Comparison of ENCODE assay signal across 1 cellular context in the genomic region with DNA sequence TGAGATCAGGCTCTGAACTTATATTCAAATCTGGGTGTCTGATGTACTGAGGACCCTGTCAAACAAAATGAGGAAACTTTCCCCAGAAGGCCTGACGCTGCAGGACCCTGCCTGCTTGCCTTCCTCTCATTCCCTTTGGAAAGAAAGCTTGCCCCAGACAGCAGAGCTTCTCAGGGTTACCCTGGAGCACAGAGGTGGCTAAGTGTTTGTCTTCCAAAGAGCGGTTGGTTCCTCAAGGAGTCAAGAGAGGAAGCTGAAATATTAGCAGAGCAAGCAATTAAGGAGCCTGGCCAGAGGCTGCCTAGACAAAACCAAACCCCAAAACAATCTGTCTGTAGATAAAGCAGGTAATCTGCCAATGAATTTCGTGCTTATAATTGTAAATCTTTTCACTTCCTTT.
TF ChIP-seq lines count a peak whose summit lies in the region.

No MANE protein-coding gene starts in this region.

TF ChIP-seq in WTC11, 78 proteins besides CTCF, POLR2A, EP300 and RAD21 (continued from another document):
- TF ChIP-seq, protein P1, sequence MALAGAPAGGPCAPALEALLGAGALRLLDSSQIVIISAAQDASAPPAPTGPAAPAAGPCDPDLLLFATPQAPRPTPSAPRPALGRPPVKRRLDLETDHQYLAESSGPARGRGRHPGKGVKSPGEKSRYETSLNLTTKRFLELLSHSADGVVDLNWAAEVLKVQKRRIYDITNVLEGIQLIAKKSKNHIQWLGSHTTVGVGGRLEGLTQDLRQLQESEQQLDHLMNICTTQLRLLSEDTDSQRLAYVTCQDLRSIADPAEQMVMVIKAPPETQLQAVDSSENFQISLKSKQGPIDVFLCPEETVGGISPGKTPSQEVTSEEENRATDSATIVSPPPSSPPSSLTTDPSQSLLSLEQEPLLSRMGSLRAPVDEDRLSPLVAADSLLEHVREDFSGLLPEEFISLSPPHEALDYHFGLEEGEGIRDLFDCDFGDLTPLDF (CRISPR knock-in tag; IDR thresholded peaks at IDR 0.05): no peak
- TF ChIP-seq ZBTB21 (CRISPR knock-in tag; IDR thresholded peaks at IDR 0.05; ENCODE audit: borderline replicate concordance) (no peak), NFE2L1 (CRISPR knock-in tag; IDR thresholded peaks at IDR 0.05) (no peak), ZNF121 (CRISPR knock-in tag; IDR thresholded peaks at IDR 0.05) (no peak), TEAD1 (CRISPR knock-in tag; IDR thresholded peaks at IDR 0.05) (no peak), ESRRA (CRISPR knock-in tag; IDR thresholded peaks at IDR 0.05; ENCODE audit: borderline replicate concordance) (no peak)
- TF ChIP-seq, protein P2, sequence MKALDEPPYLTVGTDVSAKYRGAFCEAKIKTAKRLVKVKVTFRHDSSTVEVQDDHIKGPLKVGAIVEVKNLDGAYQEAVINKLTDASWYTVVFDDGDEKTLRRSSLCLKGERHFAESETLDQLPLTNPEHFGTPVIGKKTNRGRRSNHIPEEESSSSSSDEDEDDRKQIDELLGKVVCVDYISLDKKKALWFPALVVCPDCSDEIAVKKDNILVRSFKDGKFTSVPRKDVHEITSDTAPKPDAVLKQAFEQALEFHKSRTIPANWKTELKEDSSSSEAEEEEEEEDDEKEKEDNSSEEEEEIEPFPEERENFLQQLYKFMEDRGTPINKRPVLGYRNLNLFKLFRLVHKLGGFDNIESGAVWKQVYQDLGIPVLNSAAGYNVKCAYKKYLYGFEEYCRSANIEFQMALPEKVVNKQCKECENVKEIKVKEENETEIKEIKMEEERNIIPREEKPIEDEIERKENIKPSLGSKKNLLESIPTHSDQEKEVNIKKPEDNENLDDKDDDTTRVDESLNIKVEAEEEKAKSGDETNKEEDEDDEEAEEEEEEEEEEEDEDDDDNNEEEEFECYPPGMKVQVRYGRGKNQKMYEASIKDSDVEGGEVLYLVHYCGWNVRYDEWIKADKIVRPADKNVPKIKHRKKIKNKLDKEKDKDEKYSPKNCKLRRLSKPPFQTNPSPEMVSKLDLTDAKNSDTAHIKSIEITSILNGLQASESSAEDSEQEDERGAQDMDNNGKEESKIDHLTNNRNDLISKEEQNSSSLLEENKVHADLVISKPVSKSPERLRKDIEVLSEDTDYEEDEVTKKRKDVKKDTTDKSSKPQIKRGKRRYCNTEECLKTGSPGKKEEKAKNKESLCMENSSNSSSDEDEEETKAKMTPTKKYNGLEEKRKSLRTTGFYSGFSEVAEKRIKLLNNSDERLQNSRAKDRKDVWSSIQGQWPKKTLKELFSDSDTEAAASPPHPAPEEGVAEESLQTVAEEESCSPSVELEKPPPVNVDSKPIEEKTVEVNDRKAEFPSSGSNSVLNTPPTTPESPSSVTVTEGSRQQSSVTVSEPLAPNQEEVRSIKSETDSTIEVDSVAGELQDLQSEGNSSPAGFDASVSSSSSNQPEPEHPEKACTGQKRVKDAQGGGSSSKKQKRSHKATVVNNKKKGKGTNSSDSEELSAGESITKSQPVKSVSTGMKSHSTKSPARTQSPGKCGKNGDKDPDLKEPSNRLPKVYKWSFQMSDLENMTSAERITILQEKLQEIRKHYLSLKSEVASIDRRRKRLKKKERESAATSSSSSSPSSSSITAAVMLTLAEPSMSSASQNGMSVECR (CRISPR knock-in tag; IDR thresholded peaks at IDR 0.05; ENCODE audit: borderline replicate concordance): no peak
- TF ChIP-seq, protein P3, sequence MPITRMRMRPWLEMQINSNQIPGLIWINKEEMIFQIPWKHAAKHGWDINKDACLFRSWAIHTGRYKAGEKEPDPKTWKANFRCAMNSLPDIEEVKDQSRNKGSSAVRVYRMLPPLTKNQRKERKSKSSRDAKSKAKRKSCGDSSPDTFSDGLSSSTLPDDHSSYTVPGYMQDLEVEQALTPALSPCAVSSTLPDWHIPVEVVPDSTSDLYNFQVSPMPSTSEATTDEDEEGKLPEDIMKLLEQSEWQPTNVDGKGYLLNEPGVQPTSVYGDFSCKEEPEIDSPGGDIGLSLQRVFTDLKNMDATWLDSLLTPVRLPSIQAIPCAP (CRISPR knock-in tag; IDR thresholded peaks at IDR 0.05): no peak
- TF ChIP-seq, protein P4, sequence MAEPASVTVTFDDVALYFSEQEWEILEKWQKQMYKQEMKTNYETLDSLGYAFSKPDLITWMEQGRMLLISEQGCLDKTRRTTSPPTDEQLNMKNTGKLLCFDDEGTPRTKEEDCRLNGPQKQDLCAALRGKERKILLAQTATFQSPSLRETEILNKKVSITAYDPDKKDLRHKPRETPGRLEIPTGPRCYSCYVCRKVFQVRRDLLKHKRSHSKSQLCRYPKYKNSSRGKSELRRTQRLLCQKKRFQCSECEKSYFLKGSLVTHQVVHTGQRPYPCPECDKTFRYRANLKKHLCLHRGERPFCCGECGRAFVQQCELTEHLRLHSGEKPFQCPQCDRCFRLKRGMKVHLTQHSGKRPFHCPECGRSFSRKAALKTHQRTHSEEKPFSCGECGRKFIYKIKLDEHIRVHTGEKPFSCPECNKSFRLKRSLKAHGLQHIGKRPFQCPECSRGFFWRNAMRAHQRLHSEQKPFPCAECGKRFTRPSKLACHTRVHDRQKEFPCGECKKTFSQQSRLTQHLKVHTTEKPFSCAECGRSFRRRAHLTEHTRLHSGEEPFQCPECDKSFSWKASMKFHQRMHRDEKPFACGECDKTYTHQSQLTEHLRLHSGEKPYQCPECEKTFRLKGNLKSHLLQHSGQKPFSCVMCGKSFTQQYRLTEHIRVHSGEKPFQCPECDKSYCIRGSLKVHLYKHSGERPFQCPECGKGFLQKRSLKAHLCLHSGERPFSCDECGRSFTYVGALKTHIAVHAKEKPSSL (CRISPR knock-in tag; conservative IDR thresholded peaks at IDR 0.05): no peak
